Comparison of ENCODE assay signal across 15 cellular contexts in the genomic region with DNA sequence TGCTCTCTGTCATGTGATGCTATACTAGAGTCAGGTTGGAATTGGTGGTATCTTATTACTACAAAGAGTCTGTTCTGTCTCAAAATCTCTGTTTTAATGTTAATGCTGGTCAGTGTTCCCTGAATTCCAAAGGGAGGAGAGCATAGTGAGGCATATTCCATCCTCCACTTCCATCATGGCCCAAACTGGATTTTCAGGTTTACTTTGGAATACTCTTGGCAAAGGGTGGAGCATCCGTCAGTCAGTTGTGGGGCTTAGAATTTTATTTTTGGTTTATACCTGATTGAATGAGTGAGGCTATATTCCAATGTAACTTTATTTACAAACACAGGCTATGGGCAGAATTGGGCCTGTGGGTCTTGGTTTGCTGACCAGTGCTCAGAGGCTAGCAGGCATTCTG.
"Had no signal": no experiment of that assay in that cellular context is flagged by ENCODE, and none has a peak within 500 bp of the region (broad histone marks: within the 10 kb centered on the region; RNA-seq: fewer than 3 reads in every experiment).

No MANE protein-coding gene starts in this region.

- H3K27ac ChIP-seq: gastroesophageal sphincter, heart left ventricle, right atrium auricular region, WERI-Rb-1 had no signal

- H3K27me3 ChIP-seq: gastroesophageal sphincter, heart left ventricle, right atrium auricular region had no signal

- H3K9me3 ChIP-seq: gastroesophageal sphincter, heart left ventricle, right atrium auricular region had no signal

- H3K36me3 ChIP-seq: gastroesophageal sphincter, heart left ventricle, right atrium auricular region, WERI-Rb-1 had no signal

- ATAC-seq: esophagus mucosa, gastroesophageal sphincter, heart left ventricle, left colon had no signal

- H3K4me1 ChIP-seq: heart left ventricle, right atrium auricular region had no signal

- H3K4me3 ChIP-seq: gastroesophageal sphincter, heart left ventricle, lung, right atrium auricular region had no signal

- DNase-seq: activated CD4-positive, alpha-beta T cell treated with anti-CD3 and anti-CD28 coated beads, Interleukin-2, amount 50 U/mL, for 48 hours; activated gamma-delta T cell; cerebellar nuclear complex; cortex of kidney; heart left ventricle; left colon; stimulated activated CD4-positive, alpha-beta T cell treated with anti-CD3 and anti-CD28 coated beads, Interleukin-12 subunit alpha, Interleukin-12 subunit beta, amount 100 ng/mL, for 4 hours; stimulated activated CD4-positive, alpha-beta T cell treated with anti-CD3 and anti-CD28 coated beads, Interleukin-1b, Interleukin-23, amount 100 ng/mL, for 48 hours; stimulated activated CD8-positive, alpha-beta memory T cell treated with anti-CD3 and anti-CD28 coated beads, Interleukin-4, amount 100 ng/mL, for 48 hours; stimulated activated naive CD4-positive, alpha-beta T cell; WERI-Rb-1 had no signal
